11 cellular contexts compared by ENCODE assay signal in the genomic region with DNA sequence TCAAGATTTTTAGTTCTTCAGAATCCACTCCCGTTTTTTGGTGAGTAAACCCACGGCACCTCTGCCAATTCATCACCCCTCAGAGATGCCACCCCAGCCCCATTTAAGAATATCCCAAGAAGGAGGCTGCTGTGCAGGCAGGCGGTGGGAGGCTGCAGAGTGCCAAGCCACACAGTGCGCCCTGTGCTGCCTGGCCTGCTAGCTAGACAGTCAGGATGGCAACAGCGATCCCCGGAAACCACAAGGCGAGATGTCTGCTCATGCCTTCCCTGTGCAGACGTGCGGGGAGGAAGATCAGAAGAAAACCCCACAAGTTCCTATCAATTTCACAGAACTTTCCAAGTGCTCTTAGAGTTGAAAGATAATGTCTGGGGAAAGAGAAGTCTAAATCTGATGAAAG.
DNase-seq lines count a peak whose midpoint lies in the region; ATAC-seq lines count a peak whose summit lies in the region.
"Had no signal": no experiment of that assay in that cellular context is flagged by ENCODE, and none has a peak within 500 bp of the region (broad histone marks: within the 10 kb centered on the region; RNA-seq: fewer than 3 reads in every experiment).

No MANE protein-coding gene starts in this region.

- no peak overlapping the region for H3K18ac ChIP-seq in neuronal stem cell (ENCODE audit: low read length)

- peak overlapping the region; percentile 83 for H3K27ac Mint-ChIP-seq in activated CD4-positive, alpha-beta T cell treated with anti-CD3 and anti-CD28 coated beads, Interleukin-2, amount 10 ng/mL, durations not matched to agents 24 days and 14 days
- peak overlapping the region; percentile 98 for H3K27ac Mint-ChIP-seq in central memory CD8-positive, alpha-beta T cell (ENCODE audit: low read depth)

- H3K14ac ChIP-seq in neuronal stem cell (ENCODE audit: low read length), result no peak overlapping the region

- H3K4me1 Mint-ChIP-seq in activated CD4-positive, alpha-beta T cell treated with anti-CD3 and anti-CD28 coated beads, Interleukin-2, amount 10 ng/mL, durations not matched to agents 24 days and 14 days, result peaks cover 71% of the 10 kb centered on the region
- peaks cover 79% of the 10 kb centered on the region for H3K4me1 Mint-ChIP-seq in central memory CD8-positive, alpha-beta T cell

- H2AK5ac ChIP-seq in neuronal stem cell (ENCODE audit: low read depth, low read length), result no peak overlapping the region

- H4K91ac ChIP-seq in neuronal stem cell (ENCODE audit: low read depth, low read length, poor library complexity), result no peak overlapping the region

- no peak overlapping the region for H3K4me2 ChIP-seq in neuronal stem cell (ENCODE audit: insufficient read depth, low read length, poor library complexity, severe bottlenecking)

- H3K27me3 Mint-ChIP-seq in activated CD4-positive, alpha-beta T cell treated with anti-CD3 and anti-CD28 coated beads, Interleukin-2, amount 10 ng/mL, durations not matched to agents 24 days and 14 days, result no peaks in the 10 kb centered on the region
- no peaks in the 10 kb centered on the region for H3K27me3 Mint-ChIP-seq in central memory CD8-positive, alpha-beta T cell

- H4K8ac ChIP-seq in neuronal stem cell (ENCODE audit: low read depth, low read length), result no peak overlapping the region

- no peak overlapping the region for H3K4me3 ChIP-seq in neuronal stem cell (ENCODE audit: low read length in 2 of 2)
- H3K4me3 ChIP-seq in aorta (ENCODE audit: low read length in 2 of 2), result no peak overlapping the region

- no peaks in the 10 kb centered on the region for H3K9me3 Mint-ChIP-seq in activated CD4-positive, alpha-beta T cell treated with anti-CD3 and anti-CD28 coated beads, Interleukin-2, amount 10 ng/mL, durations not matched to agents 24 days and 14 days
- no peaks in the 10 kb centered on the region for H3K9me3 Mint-ChIP-seq in central memory CD8-positive, alpha-beta T cell

- H2BK15ac ChIP-seq in neuronal stem cell (ENCODE audit: low read length), result no peak overlapping the region

- H3K4ac ChIP-seq in neuronal stem cell (ENCODE audit: low read length), result no peak overlapping the region

- H3K27me3 ChIP-seq in neuronal stem cell (ENCODE audit: control insufficient read depth in 3 of 3, insufficient read depth in 3 of 3, low read depth in 1 of 3, low read length in 3 of 3) (no peaks in the 10 kb centered on the region), aorta (ENCODE audit: control insufficient read depth in 1 of 2, insufficient read depth in 2 of 2, low read length in 1 of 2) (no peaks in the 10 kb centered on the region)
- H3K27me3 ChIP-seq: brain microvascular endothelial cell had no signal

- no peaks in the 10 kb centered on the region for H3K4me1 ChIP-seq in neuronal stem cell (ENCODE audit: control insufficient read depth in 2 of 2, insufficient read depth in 1 of 2, low read depth in 1 of 2, low read length in 2 of 2)
- H3K4me1 ChIP-seq in aorta (ENCODE audit: control insufficient read depth in 1 of 2, insufficient read depth in 2 of 2, low read length in 2 of 2), result no peaks in the 10 kb centered on the region

- H3K36me3 Mint-ChIP-seq in activated CD4-positive, alpha-beta T cell treated with anti-CD3 and anti-CD28 coated beads, Interleukin-2, amount 10 ng/mL, durations not matched to agents 24 days and 14 days (ENCODE audit: low read depth), result peaks cover 61% of the 10 kb centered on the region
- H3K36me3 Mint-ChIP-seq in central memory CD8-positive, alpha-beta T cell (ENCODE audit: insufficient read depth), result peaks cover 40% of the 10 kb centered on the region

- peak; percentile 87 to 91 for DNase-seq in Kasumi-1 (lab: John Stamatoyannopoulos, UW)
- peak; percentile 86 for DNase-seq in activated CD4-positive, alpha-beta T cell treated with anti-CD3 and anti-CD28 coated beads, Interleukin-2, amount 10 ng/mL, durations not matched to agents 24 days and 14 days
- DNase-seq in central memory CD8-positive, alpha-beta T cell (ENCODE audit: low spot score in 2 of 2), result peak in 1 of 2 donors; percentile 49
- peak; percentile 67 for DNase-seq in stimulated activated CD8-positive, alpha-beta memory T cell treated with anti-CD3 and anti-CD28 coated beads, Interleukin-4, amount 100 ng/mL, for 48 hours
- DNase-seq in neuronal stem cell (ENCODE audit: low spot score), result no peak
- DNase-seq in aorta, result no peak
- DNase-seq in NCI-H446 treated with DMSO at 0.1 percent for 48 hours (lab: John Stamatoyannopoulos, UW), result no peak
- DNase-seq: activated CD4-positive, CD25-positive, alpha-beta regulatory T cell treated with anti-CD3 and anti-CD28 coated beads, Interleukin-2, amount 50 U/mL, for 72 hours; brain microvascular endothelial cell; NCI-H1694 treated with DMSO at 0.1 percent for 48 hours had no signal

- no peaks in the 10 kb centered on the region for H3K79me1 ChIP-seq in neuronal stem cell (ENCODE audit: low read depth, low read length)

- peak; percentile 46 for ATAC-seq in central memory CD8-positive, alpha-beta T cell (replicated peaks; ENCODE audit: extremely low read depth, poor library complexity, severe bottlenecking)
- ATAC-seq in aorta (ENCODE audit: low FRiP score), result no peak
- ATAC-seq: esophagus mucosa had no signal

- peaks cover 4 to 39% of the 10 kb centered on the region in 2 donors for H3K36me3 ChIP-seq in neuronal stem cell (replicated peaks in 1 of 2; ENCODE audit: control insufficient read depth in 2 of 2, insufficient read depth in 2 of 2, low read length in 2 of 2)
- H3K36me3 ChIP-seq in aorta (ENCODE audit: control insufficient read depth in 1 of 2, insufficient read depth in 2 of 2, low read length in 1 of 2), result peaks cover 0 to 3% of the 10 kb centered on the region in 2 donors

- H2BK120ac ChIP-seq in neuronal stem cell (ENCODE audit: low read depth, low read length), result no peak overlapping the region

- intact Hi-C loops in activated CD4-positive, alpha-beta T cell treated with anti-CD3 and anti-CD28 coated beads, Interleukin-2, amount 10 ng/mL, durations not matched to agents 24 days and 14 days (cut with micrococcal nuclease), result loop anchor here (1.0 kb wide), 1 partner anchor 9 kb away; no protein-coding TSS in a partner anchor
- intact Hi-C loops in aorta (cut with DNase I), result no loop called here

- no peak overlapping the region for H3K9ac ChIP-seq in neuronal stem cell (ENCODE audit: low read depth, low read length, poor library complexity)

- H3K4me3 Mint-ChIP-seq in activated CD4-positive, alpha-beta T cell treated with anti-CD3 and anti-CD28 coated beads, Interleukin-2, amount 10 ng/mL, durations not matched to agents 24 days and 14 days, result peak overlapping the region; percentile 73
- peak overlapping the region; percentile 72 for H3K4me3 Mint-ChIP-seq in central memory CD8-positive, alpha-beta T cell

- no CpG with 5 or more reads among the region's 9 CpGs for WGBS in neuronal stem cell (ENCODE audit: extremely low coverage in 2 of 2, insufficient read length in 2 of 2, insufficient replicate concordance in 1 of 2), 2 donors
- 94 to 96% methylated on average over 9 of the region's 9 CpGs for WGBS in aorta, 2 donors

- H3K27ac ChIP-seq in neuronal stem cell (replicated peaks; ENCODE audit: low read length) (no peak overlapping the region), aorta (ENCODE audit: low read depth in 1 of 2, low read length in 2 of 2) (no peak overlapping the region)
- H3K27ac ChIP-seq: brain microvascular endothelial cell had no signal

- H3K23ac ChIP-seq in neuronal stem cell (ENCODE audit: low read depth, low read length, poor library complexity), result no peak overlapping the region

- H2BK12ac ChIP-seq in neuronal stem cell (ENCODE audit: low read length), result no peak overlapping the region

- H3K9me3 ChIP-seq in neuronal stem cell (replicated peaks in 1 of 2; ENCODE audit: control insufficient read depth in 2 of 2, insufficient read depth in 1 of 2, low read depth in 1 of 2, low read length in 2 of 2) (no peaks in the 10 kb centered on the region), aorta (ENCODE audit: control insufficient read depth, low read length) (no peaks in the 10 kb centered on the region)

- no peak overlapping the region for H2AFZ ChIP-seq in neuronal stem cell (ENCODE audit: low read length)

- H2BK5ac ChIP-seq in neuronal stem cell (ENCODE audit: low read length), result no peak overlapping the region

Comparison
In these comparisons a context has a peak if more than half of its experiments do, and no peak if none do; other contexts are left out.
1. DNase-seq: peak in Kasumi-1 (2 of 2), activated CD4-positive, alpha-beta T cell treated with anti-CD3 and anti-CD28 coated beads, Interleukin-2, amount 10 ng/mL, durations not matched to agents 24 days and 14 days (single experiment) and stimulated activated CD8-positive, alpha-beta memory T cell treated with anti-CD3 and anti-CD28 coated beads, Interleukin-4, amount 100 ng/mL, for 48 hours (single experiment); none in neuronal stem cell (single experiment), aorta (0 of 2) and NCI-H446 treated with DMSO at 0.1 percent for 48 hours (single experiment).